Comparison of ENCODE assay signal across 9 cellular contexts in genomic region chr7:32164341-32164996, GRCh38.
DNase-seq lines count a peak whose midpoint lies in the region; TF ChIP-seq lines count a peak whose summit lies in the region.
"Had no signal": no experiment of that assay in that cellular context is flagged by ENCODE, and none has a peak within 500 bp of the region (broad histone marks: within the 10 kb centered on the region; RNA-seq: fewer than 3 reads in every experiment).

No MANE protein-coding gene starts in this region.

- H3K14ac ChIP-seq in H9 (ENCODE audit: insufficient read depth, low read length): no peak overlapping the region

- H3K27ac ChIP-seq in H9 (ENCODE audit: insufficient read length, low read depth, low read length): no peak overlapping the region
- no peak overlapping the region for H3K27ac ChIP-seq in PC-9
- no peak overlapping the region for H3K27ac ChIP-seq in coronary artery
- H3K27ac ChIP-seq: SJCRH30 had no signal

- intact Hi-C loops in PC-9 (cut with micrococcal nuclease; ENCODE audit: unreplicated experiment): no loop called here

- no peak overlapping the region for H2BK15ac ChIP-seq in H9 (ENCODE audit: low read depth, low read length)

- CTCF ChIA-PET in PC-9 (lab: Charles Lee): no interaction called here

- H3K4me1 Mint-ChIP-seq in H9: peaks cover 2 to 5% of the 10 kb centered on the region in 2 experiments; a peak in 2 of 4 replicates

- no peak overlapping the region for H4K8ac ChIP-seq in H9 (replicated peaks; ENCODE audit: insufficient read length, low read depth, low read length)

- no peak overlapping the region; a peak in 1 of 7 replicates for H3K27ac Mint-ChIP-seq in H9

- no peak overlapping the region for H3K23ac ChIP-seq in H9 (ENCODE audit: insufficient read length, low read depth, low read length)

- H4K5ac ChIP-seq in H9 (ENCODE audit: insufficient read length, low read depth, low read length): no peak overlapping the region

- H3K9ac ChIP-seq in H9 (ENCODE audit: extremely low read depth, insufficient read length, low read length): no peak overlapping the region

- H3K18ac ChIP-seq in H9 (ENCODE audit: insufficient read length, low read depth, low read length): no peak overlapping the region

- no peak overlapping the region for H2AK5ac ChIP-seq in H9 (ENCODE audit: insufficient read length, low read length)

- no peaks in the 10 kb centered on the region for H3K36me3 Mint-ChIP-seq in H9 (ENCODE audit: insufficient read depth in 1 of 3, low read depth in 3 of 3)

- no CpG with 5 or more reads among the region's 1 CpG for WGBS in H9 (ENCODE audit: extremely low coverage, insufficient read length, low lambda C conversion rate)

- H3K9me2 ChIP-seq in PC-9 (ENCODE audit: insufficient read depth): no peaks in the 10 kb centered on the region; the same call in 1 of the 2 replicates

- H2BK5ac ChIP-seq in H9 (ENCODE audit: insufficient read length, low read length): no peak overlapping the region

- H3K4ac ChIP-seq in H9 (ENCODE audit: low read depth, low read length): no peak overlapping the region

- H3T11ph ChIP-seq in H9 (ENCODE audit: low read length): no peak overlapping the region

- no peak overlapping the region for H2BK12ac ChIP-seq in H9 (ENCODE audit: insufficient read length, low read depth, low read length)

- H3K4me3 ChIP-seq in PC-9 (no peak overlapping the region), fibroblast of pulmonary artery (replicated peaks; ENCODE audit: low read depth, low read length) (no peak overlapping the region), coronary artery (no peak overlapping the region)
- H3K4me3 ChIP-seq: SJCRH30 had no signal

- H3K9me3 Mint-ChIP-seq in H9: no peaks in the 10 kb centered on the region

- H2AFZ ChIP-seq in H9 (ENCODE audit: low read length) (no peak overlapping the region), PC-9 (no peak overlapping the region)

- no peak overlapping the region for H2BK120ac ChIP-seq in H9 (ENCODE audit: low read depth, low read length, poor library complexity, severe bottlenecking)

- H4K20me1 ChIP-seq in H9 (ENCODE audit: control insufficient read depth, insufficient read depth, insufficient read length): no peaks in the 10 kb centered on the region
- no peaks in the 10 kb centered on the region for H4K20me1 ChIP-seq in PC-9 (ENCODE audit: insufficient read depth)

- no peaks in the 10 kb centered on the region for H3K36me3 ChIP-seq in PC-9 (ENCODE audit: low read depth)
- H3K36me3 ChIP-seq: SJCRH30 had no signal

- H3K4me1 ChIP-seq in H9 (ENCODE audit: insufficient read depth, low read length): no peaks in the 10 kb centered on the region
- no peaks in the 10 kb centered on the region for H3K4me1 ChIP-seq in PC-9 (replicated peaks; ENCODE audit: insufficient read depth)

- H3F3A ChIP-seq in PC-9 (ENCODE audit: insufficient read depth, low read depth): no peaks in the 10 kb centered on the region

- H3K4me3 Mint-ChIP-seq in H9: no peak overlapping the region

- H3K79me2 ChIP-seq in H9 (ENCODE audit: insufficient read depth, low read length) (no peaks in the 10 kb centered on the region), PC-9 (ENCODE audit: low read depth) (no peaks in the 10 kb centered on the region)

- no peak overlapping the region for H2BK20ac ChIP-seq in H9 (ENCODE audit: low read depth, low read length, poor library complexity, severe bottlenecking)

- TF ChIP-seq CTCF in H9 (conservative IDR thresholded peaks at IDR 0.05) (peak; percentile 78), PC-9 (conservative IDR thresholded peaks at IDR 0.05) (peak; percentile 55), fibroblast of pulmonary artery (IDR thresholded peaks at IDR 0.05; ENCODE audit: low read length, missing control alignments) (peak; percentile 48), coronary artery (IDR thresholded peaks at IDR 0.05) (no peak)

- peaks cover 12% of the 10 kb centered on the region for H3K27me3 Mint-ChIP-seq in H9 (ENCODE audit: low read depth)

- no peaks in the 10 kb centered on the region for H3K79me1 ChIP-seq in H9 (ENCODE audit: insufficient read depth, low read depth, low read length, poor library complexity, severe bottlenecking)

- no peaks in the 10 kb centered on the region for H3K23me2 ChIP-seq in H9 (ENCODE audit: insufficient read length, low read depth, low read length, poor library complexity, severe bottlenecking)

- DNase-seq in H9 (peak; percentile 64), PC-9 (no peak), fibroblast of pulmonary artery (ENCODE audit: low read depth) (peak; percentile 66), renal cortical epithelial cell (ENCODE audit: low read depth) (peak; percentile 80), coronary artery (ENCODE audit: low spot score) (no peak), GDM1 (lab: John Stamatoyannopoulos, UW) (no peak)
- no peak for DNase-seq in stimulated activated CD4-positive, alpha-beta T cell treated with anti-CD3 and anti-CD28 coated beads, Interleukin-4, amount 100 ng/mL, for 4 hours
- DNase-seq in NK-92 treated with Interleukin-12 subunit alpha and Interleukin-12 subunit beta, amount 100 ng/mL, for 24 hours (lab: John Stamatoyannopoulos, UW): no peak

- H3K9me3 ChIP-seq in H9 (ENCODE audit: control insufficient read depth, low read depth, low read length) (no peaks in the 10 kb centered on the region), PC-9 (ENCODE audit: insufficient read depth, low read depth) (no peaks in the 10 kb centered on the region)
- H3K9me3 ChIP-seq: SJCRH30 had no signal

- no TSS peak for BruUV-seq in PC-9 (replicated peaks; lab: Mats Ljungman, UMichigan)

- no peak overlapping the region for H4K91ac ChIP-seq in H9 (ENCODE audit: insufficient read length, low read depth, low read length)

- no peaks in the 10 kb centered on the region for H3K27me3 ChIP-seq in H9 (ENCODE audit: insufficient read depth, low read length)
- H3K27me3 ChIP-seq in PC-9 (ENCODE audit: insufficient read depth, low read depth): no peaks in the 10 kb centered on the region
- H3K27me3 ChIP-seq: SJCRH30 had no signal

- POLR2A ChIA-PET in PC-9 (lab: Charles Lee; ENCODE audit: unreplicated experiment): no interaction called here

- H3K4me2 ChIP-seq in H9 (ENCODE audit: insufficient read depth, insufficient read length, low read length) (no peak overlapping the region), PC-9 (no peak overlapping the region)

- H3K56ac ChIP-seq in H9 (ENCODE audit: insufficient read length, low read depth, low read length): no peak overlapping the region

Comparison
In these comparisons a context has a peak if more than half of its experiments do, and no peak if none do; other contexts are left out.
1. DNase-seq: peak in H9 (single experiment), fibroblast of pulmonary artery (single experiment) and renal cortical epithelial cell (single experiment); none in PC-9 (0 of 2), stimulated activated CD4-positive, alpha-beta T cell treated with anti-CD3 and anti-CD28 coated beads, Interleukin-4, amount 100 ng/mL, for 4 hours (0 of 2), NK-92 treated with Interleukin-12 subunit alpha and Interleukin-12 subunit beta, amount 100 ng/mL, for 24 hours (single experiment), coronary artery (single experiment) and GDM1 (single experiment).